In genomic region chr3:115638991-115639390, GRCh38 we compare ENCODE assay signal across 19 cellular contexts. TPM values are rescaled to one million over a fixed set of nuclear protein-coding genes. Genes with fewer than 3 reads are reported as not detected.
A peak's percentile ranks its signal among the peaks of the same experiment; 100 is the strongest.
DNase-seq lines count a peak whose midpoint lies in the region; ATAC-seq lines count a peak whose summit lies in the region.
"Had no signal": no experiment of that assay in that cellular context is flagged by ENCODE, and none has a peak within 500 bp of the region (broad histone marks: within the 10 kb centered on the region; RNA-seq: fewer than 3 reads in every experiment).

No MANE protein-coding gene starts in this region.

- H3K27ac ChIP-seq in BLaER1 = no peak overlapping the region
- H3K27ac ChIP-seq: A549, Peyer's patch had no signal

- no peak for ATAC-seq in GM21381 (IDR thresholded peaks at IDR 0.05; ENCODE audit: unreplicated experiment)
- no peak for ATAC-seq in left cardiac atrium
- no peak for ATAC-seq in HG02763 (IDR thresholded peaks at IDR 0.05; ENCODE audit: unreplicated experiment)
- ATAC-seq: A549, T-cell had no signal

- intact Hi-C loops in left cardiac atrium (cut with DNase I) = no loop called here

- no peaks in the 10 kb centered on the region for H3K9me3 ChIP-seq in BLaER1
- H3K9me3 ChIP-seq: A549, Peyer's patch had no signal

- H3K4me1 ChIP-seq in BLaER1 = peaks cover 7% of the 10 kb centered on the region
- H3K4me1 ChIP-seq: A549, Peyer's patch had no signal

- H3K27me3 ChIP-seq in BLaER1 = no peaks in the 10 kb centered on the region

- no peak overlapping the region for H3K9ac ChIP-seq in BLaER1

- H4K20me1 ChIP-seq in BLaER1 = no peaks in the 10 kb centered on the region

- H3K4me3 ChIP-seq in BLaER1 = no peak overlapping the region
- H3K4me3 ChIP-seq: A549, Peyer's patch had no signal

- H3K4me2 ChIP-seq in BLaER1 = peak overlapping the region; percentile 15
- H3K4me2 ChIP-seq: A549 had no signal

- H3K36me3 ChIP-seq in BLaER1 = no peaks in the 10 kb centered on the region
- H3K36me3 ChIP-seq: Peyer's patch had no signal

- DNase-seq in DMS 273 (lab: John Stamatoyannopoulos, UW; ENCODE audit: unreplicated experiment) (peak; percentile 58), NCI-H1105 treated with DMSO at 0.1 percent for 48 hours (lab: John Stamatoyannopoulos, UW) (peak; percentile 70), NCI-H69 (lab: John Stamatoyannopoulos, UW) (peak; percentile 56), left cardiac atrium (no peak), NCI-H82 treated with DMSO at 0.1 percent for 48 hours (lab: John Stamatoyannopoulos, UW; ENCODE audit: unreplicated experiment) (no peak)
- DNase-seq: CD4-positive, CD25-positive, alpha-beta regulatory T cell; GDM1; MV-4-11; NCI-H1436 treated with DMSO at 0.1 percent for 48 hours; NCI-H2107; NCI-H526 treated with DMSO at 0.1 percent for 48 hours; Peyer's patch; T-cell had no signal

RNA-seq across cellular contexts. Expression of gene GAP43, which starts 15.7 kb away (rescaled TPM):
- 1 to 10 TPM; 1.4 to 3.5 TPM for total RNA-seq in left cardiac atrium
- total RNA-seq: B cell; CD4-positive, CD25-positive, alpha-beta regulatory T cell; OCI-LY7; T-cell had no signal

Comparison
In these comparisons a context has a peak if more than half of its experiments do, and no peak if none do; other contexts are left out.
1. DNase-seq: peak in DMS 273 (single experiment), NCI-H1105 treated with DMSO at 0.1 percent for 48 hours (single experiment) and NCI-H69 (single experiment); none in left cardiac atrium (single experiment) and NCI-H82 treated with DMSO at 0.1 percent for 48 hours (single experiment).